In genomic region chr16:79367822-79368221, GRCh38 we compare ENCODE assay signal across 31 cellular contexts.
"Had no signal": no experiment of that assay in that cellular context is flagged by ENCODE, and none has a peak within 500 bp of the region (broad histone marks: within the 10 kb centered on the region; RNA-seq: fewer than 3 reads in every experiment).

No MANE protein-coding gene starts in this region.

- H3K4me3 ChIP-seq: heart right ventricle, hepatocyte, lower lobe of right lung, neural progenitor cell, ovary, psoas muscle, sigmoid colon, spleen, suprapubic skin, thoracic aorta, tibial artery, upper lobe of right lung had no signal

- H3K27ac ChIP-seq: heart right ventricle, hepatocyte, lower lobe of right lung, neural progenitor cell, neutrophil, ovary, psoas muscle, sigmoid colon, spleen, suprapubic skin, thoracic aorta, tibial artery, upper lobe of right lung had no signal

- H3K4me1 ChIP-seq: lower lobe of right lung, neural progenitor cell, sigmoid colon, spleen, tibial artery, upper lobe of right lung had no signal

- FAIRE-seq: keratinocyte, small intestine, urothelium cell line had no signal

- H3K36me3 ChIP-seq: heart right ventricle, lower lobe of right lung, neural progenitor cell, neutrophil, ovary, sigmoid colon, spleen, suprapubic skin, thoracic aorta, tibial artery, upper lobe of right lung had no signal

- H3K27ac Mint-ChIP-seq: naive B cell; nephron progenitor cell; neural progenitor cell; stimulated activated effector memory CD8-positive, alpha-beta T cell treated with anti-CD3 and anti-CD28 coated beads, Interleukin-12 subunit alpha, Interleukin-12 subunit beta, amount 100 ng/mL, for 72 hours; stimulated activated naive CD8-positive, alpha-beta T cell treated with anti-CD3 and anti-CD28 coated beads, Interleukin-15, Interleukin-2, amounts not matched to agents 100 ng/mL and 50 ng/mL, for 24 hours had no signal

- H3K4me1 Mint-ChIP-seq: naive B cell, nephron progenitor cell, neural progenitor cell had no signal

- H3K4me2 ChIP-seq: hepatocyte, neural progenitor cell had no signal

- H3K9ac ChIP-seq: neural progenitor cell had no signal

- H3K27me3 ChIP-seq: heart right ventricle, hepatocyte, neural progenitor cell, neutrophil, ovary, sigmoid colon, spleen, suprapubic skin, tibial artery, upper lobe of right lung had no signal

- H3K4me3 Mint-ChIP-seq: natural killer cell; nephron progenitor cell; neural progenitor cell; stimulated activated effector memory CD8-positive, alpha-beta T cell treated with anti-CD3 and anti-CD28 coated beads, Interleukin-12 subunit alpha, Interleukin-12 subunit beta, amount 100 ng/mL, for 72 hours; stimulated activated naive CD8-positive, alpha-beta T cell treated with anti-CD3 and anti-CD28 coated beads, Interleukin-15, Interleukin-2, amounts not matched to agents 100 ng/mL and 50 ng/mL, for 24 hours had no signal

- H3K36me3 Mint-ChIP-seq: naive B cell, neural progenitor cell had no signal

- DNase-seq: heart right ventricle; kidney glomerular epithelial cell; left cardiac atrium; lower lobe of right lung; mammary epithelial cell; mesenchymal stem cell; naive B cell; natural killer cell; nephron progenitor cell; occipital lobe; ovary; posterior cingulate gyrus; psoas muscle; sigmoid colon; small intestine; spleen; stimulated activated CD4-positive, alpha-beta T cell treated with anti-CD3 and anti-CD28 coated beads, Interleukin-4, amount 100 ng/mL, for 24 hours; stimulated activated naive CD4-positive, alpha-beta T cell; tibial artery; trophoblast cell; upper lobe of right lung had no signal

- ATAC-seq: left lobe of liver; lower lobe of right lung; natural killer cell; psoas muscle; stimulated activated effector memory CD8-positive, alpha-beta T cell treated with anti-CD3 and anti-CD28 coated beads, Interleukin-12 subunit alpha, Interleukin-12 subunit beta, amount 100 ng/mL, for 72 hours; upper lobe of right lung had no signal

- H3K79me2 ChIP-seq: hepatocyte had no signal

- H2AFZ ChIP-seq: hepatocyte, neural progenitor cell had no signal

- H3K9me3 ChIP-seq: neutrophil, ovary, psoas muscle, thoracic aorta, upper lobe of right lung had no signal
